Comparison of ENCODE assay signal across 8 cellular contexts in genomic region chr5:96629774-96630173, GRCh38. TPM values are rescaled to one million over a fixed set of nuclear protein-coding genes. Genes with fewer than 3 reads are reported as not detected.
DNase-seq lines count a peak whose midpoint lies in the region; ATAC-seq and TF ChIP-seq lines count a peak whose summit lies in the region.

No MANE protein-coding gene starts in this region.

- ATAC-seq in GM18861 (IDR thresholded peaks at IDR 0.05; ENCODE audit: unreplicated experiment): no peak
- no peak for ATAC-seq in GM21381 (IDR thresholded peaks at IDR 0.05; ENCODE audit: unreplicated experiment)

- TF ChIP-seq CTCF in fibroblast of the aortic adventitia (IDR thresholded peaks at IDR 0.05; ENCODE audit: insufficient read depth, low read length): no peak

- DNase-seq in NCI-H187 treated with DMSO at 0.1 percent for 48 hours (lab: John Stamatoyannopoulos, UW) (peak; percentile 25), NCI-H187 (lab: John Stamatoyannopoulos, UW) (no peak), RPMI7951 (ENCODE audit: low read depth) (peak; percentile 83), fibroblast of the aortic adventitia (ENCODE audit: low read depth) (peak; percentile 84), stromal cell of bone marrow (ENCODE audit: low read depth) (peak; percentile 91), putamen (ENCODE audit: low spot score) (no peak)

- no peak overlapping the region for H3K4me3 ChIP-seq in fibroblast of the aortic adventitia (ENCODE audit: low read depth, low read length)

RNA-seq across cellular contexts. Expression of gene CAST, which starts 32.4 kb away (rescaled TPM):
- total RNA-seq in RPMI7951 (2014; rRNA removed; shearing (Covaris generic)): 102 and 134 TPM in 2 replicates
- total RNA-seq in fibroblast of the aortic adventitia (ENCODE audit: low replicate concordance): 388 and 398 TPM in 2 replicates

Comparison
In these comparisons a context has a peak if more than half of its experiments do, and no peak if none do; other contexts are left out.
1. DNase-seq: peak in NCI-H187 treated with DMSO at 0.1 percent for 48 hours (single experiment), RPMI7951 (single experiment), fibroblast of the aortic adventitia (single experiment) and stromal cell of bone marrow (single experiment); none in NCI-H187 (0 of 2) and putamen (single experiment).